In genomic region chr12:159131-159782, GRCh38 we compare ENCODE assay signal across 29 cellular contexts. TPM values are rescaled to one million over a fixed set of nuclear protein-coding genes. Genes with fewer than 3 reads are reported as not detected.
"Had no signal": no experiment of that assay in that cellular context is flagged by ENCODE, and none has a peak within 500 bp of the region (broad histone marks: within the 10 kb centered on the region; RNA-seq: fewer than 3 reads in every experiment).

No MANE protein-coding gene starts in this region.

- H3K4me1 ChIP-seq: ascending aorta had no signal

- H3K27ac ChIP-seq: ascending aorta, cardiac muscle cell, PC-9, RWPE1 had no signal

- H3K4me3 ChIP-seq: ascending aorta, cardiac muscle cell, PC-9 had no signal

- H3K36me3 ChIP-seq: ascending aorta, cardiac muscle cell had no signal

- DNase-seq: activated CD4-positive, alpha-beta T cell treated with anti-CD3 and anti-CD28 coated beads, Interleukin-2, amount 10 ng/mL, durations not matched to agents 7 days and 5 days; activated CD4-positive, alpha-beta T cell treated with anti-CD3 and anti-CD28 coated beads, Interleukin-2, amount 50 U/mL, for 48 hours; activated CD8-positive, alpha-beta T cell treated with anti-CD3 and anti-CD28 coated beads, Interleukin-2, amount 10 ng/mL, durations not matched to agents 7 days and 5 days; activated gamma-delta T cell; activated naive CD4-positive, alpha-beta T cell treated with Interleukin-2 at 50 U/mL for 16 hours; activated naive CD8-positive, alpha-beta T cell treated with anti-CD3 and anti-CD28 coated beads, Interleukin-2, amount 10 ng/mL, durations not matched to agents 7 days and 5 days; activated T-cell treated with anti-CD3 and anti-CD28 coated beads, Interleukin-2, amount 50 U/mL, for 24 hours; amygdala; Karpas-422; KBM-7; NCI-H1092 treated with DMSO at 0.1 percent for 48 hours; NCI-H1417; NCI-H146; NCI-H187; NCI-H2029 treated with DMSO at 0.1 percent for 48 hours; NCI-H345; NCI-H524 treated with DMSO at 0.1 percent for 48 hours; PC-9; Right ventricle myocardium superior; SW 1271; T1000 had no signal

- H3K27me3 ChIP-seq: cardiac muscle cell had no signal

- H3K9me3 ChIP-seq: ascending aorta had no signal

RNA-seq across cellular contexts. Expression of gene SLC6A12, which starts 54.7 kb away (rescaled TPM):
- total RNA-seq: activated CD4-positive, alpha-beta T cell treated with anti-CD3 and anti-CD28 coated beads, Interleukin-2, amount 10 ng/mL, durations not matched to agents 7 days and 5 days; activated CD8-positive, alpha-beta T cell treated with anti-CD3 and anti-CD28 coated beads, Interleukin-2, amount 10 ng/mL, durations not matched to agents 7 days and 5 days; activated naive CD8-positive, alpha-beta T cell treated with anti-CD3 and anti-CD28 coated beads, Interleukin-2, amount 10 ng/mL, durations not matched to agents 7 days and 5 days; MCF 10A; NCI-H460; OCI-LY7; PC-9; T-helper 1 cell treated with Interleukin-12 subunit alpha and Interleukin-12 subunit beta and Interleukin-4 antibody, amounts not matched to agents 30 ng/mL and 1 ng/mL, for 36 hours; T-helper 2 cell treated with Interferon-gamma antibody and Interleukin-4, amounts not matched to agents 100 ng/mL and 5 ng/mL, for 36 hours had no signal
